In the genomic region with DNA sequence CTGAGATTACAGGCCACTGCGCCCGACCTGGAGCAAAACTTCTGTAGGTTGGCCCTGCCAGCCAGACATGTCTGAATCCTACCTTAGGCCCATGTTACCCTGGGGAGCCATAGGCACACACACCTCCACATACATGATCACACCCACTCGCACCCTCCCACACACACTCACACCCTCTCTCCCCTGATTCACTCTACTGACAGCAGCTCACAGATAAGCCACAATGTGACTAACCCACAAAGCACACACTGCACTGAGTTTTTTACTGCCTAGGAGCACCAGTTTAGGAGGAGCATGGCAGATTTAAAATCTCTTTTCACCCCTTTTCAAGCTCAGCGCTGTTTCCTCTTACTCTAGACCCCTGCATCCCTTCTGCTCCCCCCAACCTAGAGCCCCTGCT, we compare ENCODE assay signal across 1 cellular context.
TF ChIP-seq lines count a peak whose summit lies in the region.

No MANE protein-coding gene starts in this region.

TF ChIP-seq in HepG2, 621 proteins besides CTCF, POLR2A, EP300 and RAD21:
- TF ChIP-seq, protein P1, sequence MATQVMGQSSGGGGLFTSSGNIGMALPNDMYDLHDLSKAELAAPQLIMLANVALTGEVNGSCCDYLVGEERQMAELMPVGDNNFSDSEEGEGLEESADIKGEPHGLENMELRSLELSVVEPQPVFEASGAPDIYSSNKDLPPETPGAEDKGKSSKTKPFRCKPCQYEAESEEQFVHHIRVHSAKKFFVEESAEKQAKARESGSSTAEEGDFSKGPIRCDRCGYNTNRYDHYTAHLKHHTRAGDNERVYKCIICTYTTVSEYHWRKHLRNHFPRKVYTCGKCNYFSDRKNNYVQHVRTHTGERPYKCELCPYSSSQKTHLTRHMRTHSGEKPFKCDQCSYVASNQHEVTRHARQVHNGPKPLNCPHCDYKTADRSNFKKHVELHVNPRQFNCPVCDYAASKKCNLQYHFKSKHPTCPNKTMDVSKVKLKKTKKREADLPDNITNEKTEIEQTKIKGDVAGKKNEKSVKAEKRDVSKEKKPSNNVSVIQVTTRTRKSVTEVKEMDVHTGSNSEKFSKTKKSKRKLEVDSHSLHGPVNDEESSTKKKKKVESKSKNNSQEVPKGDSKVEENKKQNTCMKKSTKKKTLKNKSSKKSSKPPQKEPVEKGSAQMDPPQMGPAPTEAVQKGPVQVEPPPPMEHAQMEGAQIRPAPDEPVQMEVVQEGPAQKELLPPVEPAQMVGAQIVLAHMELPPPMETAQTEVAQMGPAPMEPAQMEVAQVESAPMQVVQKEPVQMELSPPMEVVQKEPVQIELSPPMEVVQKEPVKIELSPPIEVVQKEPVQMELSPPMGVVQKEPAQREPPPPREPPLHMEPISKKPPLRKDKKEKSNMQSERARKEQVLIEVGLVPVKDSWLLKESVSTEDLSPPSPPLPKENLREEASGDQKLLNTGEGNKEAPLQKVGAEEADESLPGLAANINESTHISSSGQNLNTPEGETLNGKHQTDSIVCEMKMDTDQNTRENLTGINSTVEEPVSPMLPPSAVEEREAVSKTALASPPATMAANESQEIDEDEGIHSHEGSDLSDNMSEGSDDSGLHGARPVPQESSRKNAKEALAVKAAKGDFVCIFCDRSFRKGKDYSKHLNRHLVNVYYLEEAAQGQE (IDR thresholded peaks at IDR 0.05; ENCODE audit: borderline replicate concordance in 1 of 2, low read depth in 1 of 2, low read length in 2 of 2) = no peak
TF ChIP-seq in HepG2: peak in this region for 0.
